8 cellular contexts compared by ENCODE assay signal in the genomic region with DNA sequence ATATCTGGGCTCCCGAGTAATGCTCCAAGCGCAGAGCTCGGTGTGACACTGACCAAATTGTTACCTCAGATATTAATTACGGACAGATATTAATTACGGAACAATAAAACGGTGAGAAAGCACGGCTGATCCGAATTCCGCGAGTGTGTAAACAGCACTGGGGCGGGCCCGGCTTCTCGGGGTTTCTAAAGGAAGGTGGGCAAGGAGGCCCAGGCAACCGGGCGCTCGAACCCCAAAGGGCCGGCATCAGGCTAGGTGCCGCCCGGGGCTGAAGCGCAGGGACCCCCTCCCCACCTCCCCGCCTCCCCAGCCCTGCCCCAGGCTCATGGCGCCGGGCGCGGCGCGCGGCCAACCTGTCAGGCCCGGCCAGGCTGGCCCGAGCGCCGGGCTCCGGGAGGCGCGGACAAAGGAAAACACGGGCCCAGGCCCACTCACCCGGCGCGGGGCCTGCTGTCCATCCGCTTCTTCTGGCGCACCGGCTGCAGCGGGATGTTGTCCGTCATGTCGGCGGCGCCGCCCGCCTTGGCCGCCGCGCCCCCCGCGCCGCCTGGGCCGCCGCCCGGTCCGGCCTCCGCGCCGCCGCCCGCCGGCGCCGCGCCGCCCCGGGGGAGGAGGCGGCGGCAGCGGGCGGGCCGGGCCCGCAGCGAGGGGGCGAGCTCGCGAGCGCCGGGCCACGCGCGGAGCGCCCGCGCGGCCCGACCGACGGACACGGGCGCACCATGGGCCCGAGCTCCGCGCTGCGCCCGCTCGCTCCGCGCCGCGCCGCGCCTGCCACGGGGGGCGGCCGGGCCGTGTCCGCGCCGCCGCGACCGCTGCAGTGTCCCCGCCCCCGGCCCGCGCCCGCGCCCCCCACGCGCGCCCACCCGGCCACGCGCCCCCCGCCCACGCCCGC. TPM values are rescaled to one million over a fixed set of nuclear protein-coding genes. Genes with fewer than 3 reads are reported as not detected.
A peak's percentile ranks its signal among the peaks of the same experiment; 100 is the strongest.
DNase-seq lines count a peak whose midpoint lies in the region; ATAC-seq and TF ChIP-seq lines count a peak whose summit lies in the region.

A gene with protein sequence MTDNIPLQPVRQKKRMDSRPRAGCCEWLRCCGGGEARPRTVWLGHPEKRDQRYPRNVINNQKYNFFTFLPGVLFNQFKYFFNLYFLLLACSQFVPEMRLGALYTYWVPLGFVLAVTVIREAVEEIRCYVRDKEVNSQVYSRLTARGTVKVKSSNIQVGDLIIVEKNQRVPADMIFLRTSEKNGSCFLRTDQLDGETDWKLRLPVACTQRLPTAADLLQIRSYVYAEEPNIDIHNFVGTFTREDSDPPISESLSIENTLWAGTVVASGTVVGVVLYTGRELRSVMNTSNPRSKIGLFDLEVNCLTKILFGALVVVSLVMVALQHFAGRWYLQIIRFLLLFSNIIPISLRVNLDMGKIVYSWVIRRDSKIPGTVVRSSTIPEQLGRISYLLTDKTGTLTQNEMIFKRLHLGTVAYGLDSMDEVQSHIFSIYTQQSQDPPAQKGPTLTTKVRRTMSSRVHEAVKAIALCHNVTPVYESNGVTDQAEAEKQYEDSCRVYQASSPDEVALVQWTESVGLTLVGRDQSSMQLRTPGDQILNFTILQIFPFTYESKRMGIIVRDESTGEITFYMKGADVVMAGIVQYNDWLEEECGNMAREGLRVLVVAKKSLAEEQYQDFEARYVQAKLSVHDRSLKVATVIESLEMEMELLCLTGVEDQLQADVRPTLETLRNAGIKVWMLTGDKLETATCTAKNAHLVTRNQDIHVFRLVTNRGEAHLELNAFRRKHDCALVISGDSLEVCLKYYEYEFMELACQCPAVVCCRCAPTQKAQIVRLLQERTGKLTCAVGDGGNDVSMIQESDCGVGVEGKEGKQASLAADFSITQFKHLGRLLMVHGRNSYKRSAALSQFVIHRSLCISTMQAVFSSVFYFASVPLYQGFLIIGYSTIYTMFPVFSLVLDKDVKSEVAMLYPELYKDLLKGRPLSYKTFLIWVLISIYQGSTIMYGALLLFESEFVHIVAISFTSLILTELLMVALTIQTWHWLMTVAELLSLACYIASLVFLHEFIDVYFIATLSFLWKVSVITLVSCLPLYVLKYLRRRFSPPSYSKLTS (minus strand): TSS at position 524 of the 892 bp plus-strand sequence. CDS start 21 bp downstream, at position 503.

- intact Hi-C loops in Calu3 (cut with micrococcal nuclease; ENCODE audit: unreplicated experiment): loop anchor here (1.0 to 10.0 kb wide), 4 partner anchors 24 to 317 kb away; no protein-coding TSS in a partner anchor
- intact Hi-C loops in left lung (cut with DNase I): no loop called here

- peaks cover 32% of the 10 kb centered on the region for H3K4me1 Mint-ChIP-seq in Calu3 (ENCODE audit: low read depth, unreplicated experiment)
- peaks cover 11% of the 10 kb centered on the region for H3K4me1 Mint-ChIP-seq in stimulated activated naive CD8-positive, alpha-beta T cell treated with anti-CD3 and anti-CD28 coated beads, Interleukin-15, Interleukin-2, amounts not matched to agents 100 ng/mL and 50 ng/mL, for 24 hours (ENCODE audit: low read depth)

- H3K36me3 ChIP-seq in left lung: no peaks in the 10 kb centered on the region

- peak within 1 kb of the TSS; percentile 82 for H3K27ac Mint-ChIP-seq in Calu3 (ENCODE audit: unreplicated experiment)
- H3K27ac Mint-ChIP-seq in stimulated activated naive CD8-positive, alpha-beta T cell treated with anti-CD3 and anti-CD28 coated beads, Interleukin-15, Interleukin-2, amounts not matched to agents 100 ng/mL and 50 ng/mL, for 24 hours: peak within 1 kb of the TSS; percentile 5

- DNase-seq in Calu3 (peak; percentile 53), NCI-H526 treated with DMSO at 0.1 percent for 48 hours (lab: John Stamatoyannopoulos, UW) (peak; percentile 6), dermis microvascular lymphatic vessel endothelial cell (ENCODE audit: low read depth in 2 of 2) (peak in 1 of 2 donors; percentile 56), left lung (peak in 1 of 2 donors; percentile 87), HuH-7 (ENCODE audit: low spot score) (no peak)

- H3K9me3 Mint-ChIP-seq in Calu3 (ENCODE audit: low read depth, unreplicated experiment): no peaks in the 10 kb centered on the region
- H3K9me3 Mint-ChIP-seq in stimulated activated naive CD8-positive, alpha-beta T cell treated with anti-CD3 and anti-CD28 coated beads, Interleukin-15, Interleukin-2, amounts not matched to agents 100 ng/mL and 50 ng/mL, for 24 hours: no peaks in the 10 kb centered on the region

- H3K9me3 ChIP-seq in left lung: no peaks in the 10 kb centered on the region

- CTCF ChIA-PET in Calu3 (lab: Charles Lee): interaction anchor here (0.6 to 1.9 kb wide), 5 partner anchors 51 to 293 kb away, joined by 3 to 15 read pairs (median 3); no protein-coding TSS in a partner anchor

- peak within 1 kb of the TSS; percentile 74 for H3K4me3 Mint-ChIP-seq in Calu3 (ENCODE audit: low read depth, unreplicated experiment)
- H3K4me3 Mint-ChIP-seq in stimulated activated naive CD8-positive, alpha-beta T cell treated with anti-CD3 and anti-CD28 coated beads, Interleukin-15, Interleukin-2, amounts not matched to agents 100 ng/mL and 50 ng/mL, for 24 hours: peak within 1 kb of the TSS; percentile 67

- H3K27me3 ChIP-seq in left lung: peaks cover 0 to 35% of the 10 kb centered on the region in 2 donors

- TF ChIP-seq CTCF in Calu3 (IDR thresholded peaks at IDR 0.05; ENCODE audit: unreplicated experiment) (peak; percentile 2), left lung (IDR thresholded peaks at IDR 0.05) (no peak)

- H3K27ac ChIP-seq in left lung: peak within 1 kb of the TSS; percentile 18 to 33

- H3K4me1 ChIP-seq in left lung: peaks cover 0 to 23% of the 10 kb centered on the region in 2 donors

- H3K27me3 Mint-ChIP-seq in Calu3 (ENCODE audit: unreplicated experiment): no peaks in the 10 kb centered on the region
- peaks cover 40% of the 10 kb centered on the region for H3K27me3 Mint-ChIP-seq in stimulated activated naive CD8-positive, alpha-beta T cell treated with anti-CD3 and anti-CD28 coated beads, Interleukin-15, Interleukin-2, amounts not matched to agents 100 ng/mL and 50 ng/mL, for 24 hours

- BruUV-seq in Calu3 (replicated peaks; lab: Mats Ljungman, UMichigan): no TSS peak

- peak within 1 kb of the TSS; percentile 61 to 66 for H3K4me3 ChIP-seq in left lung

- ATAC-seq in left lung (peak; percentile 46), HG03342 (IDR thresholded peaks at IDR 0.05; ENCODE audit: unreplicated experiment) (no peak), GM18873 (IDR thresholded peaks at IDR 0.05; ENCODE audit: low FRiP score, unreplicated experiment) (no peak)

- H3K36me3 Mint-ChIP-seq in Calu3 (ENCODE audit: insufficient read depth, unreplicated experiment): peaks cover 36% of the 10 kb centered on the region
- H3K36me3 Mint-ChIP-seq in stimulated activated naive CD8-positive, alpha-beta T cell treated with anti-CD3 and anti-CD28 coated beads, Interleukin-15, Interleukin-2, amounts not matched to agents 100 ng/mL and 50 ng/mL, for 24 hours (ENCODE audit: low read depth): no peaks in the 10 kb centered on the region

RNA-seq across cellular contexts. Expression of the gene that starts here (rescaled TPM):
- total RNA-seq in Calu3 (2022) (90.3 and 98.5 TPM in 2 replicates), dermis microvascular lymphatic vessel endothelial cell (54.0 and 75.5 TPM in 2 replicates), left lung (10 to 100 TPM; 15.3 to 34.2 TPM)
